22 cellular contexts compared by ENCODE assay signal in the genomic region with DNA sequence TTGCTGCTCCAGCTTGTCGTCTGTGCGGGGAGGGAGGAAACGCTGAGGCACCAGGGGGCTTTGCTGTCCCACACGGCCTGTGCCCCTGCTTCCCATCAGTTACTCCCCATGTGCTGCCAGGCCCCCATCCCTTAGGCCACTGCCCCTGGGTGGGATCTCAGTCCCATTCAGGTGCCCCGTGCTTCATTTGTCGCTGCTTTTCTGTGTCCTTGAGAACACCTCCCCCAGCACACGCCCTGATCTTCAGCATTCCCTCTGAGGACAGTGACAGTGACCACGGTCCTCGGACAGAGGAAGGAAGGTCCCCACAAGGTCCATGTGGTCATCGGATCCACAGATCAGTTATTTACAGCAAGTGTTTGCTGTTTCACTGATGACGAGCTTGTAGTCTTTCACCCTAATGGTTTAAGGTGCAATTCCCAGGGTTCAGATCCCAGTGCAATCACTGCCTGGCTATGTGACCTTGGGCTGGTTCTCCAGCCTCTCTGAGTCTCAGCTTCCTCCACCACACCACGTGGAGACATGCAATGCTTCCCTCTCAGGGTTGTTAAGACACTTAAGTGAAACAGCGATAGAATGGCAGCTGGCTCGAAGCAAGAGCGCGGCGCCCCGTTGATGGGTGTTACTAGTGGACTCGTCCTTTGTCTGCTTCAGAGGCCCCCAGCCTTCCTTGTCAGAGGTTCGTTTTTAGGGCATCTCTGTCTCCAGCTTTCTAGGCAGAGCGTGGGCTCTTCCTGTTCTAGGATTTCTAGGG. TPM values are rescaled to one million over a fixed set of nuclear protein-coding genes. Genes with fewer than 3 reads are reported as not detected.
DNase-seq lines count a peak whose midpoint lies in the region; ATAC-seq, FAIRE-seq and TF ChIP-seq lines count a peak whose summit lies in the region.
"Had no signal": no experiment of that assay in that cellular context is flagged by ENCODE, and none has a peak within 500 bp of the region (broad histone marks: within the 10 kb centered on the region; RNA-seq: fewer than 3 reads in every experiment).

No MANE protein-coding gene starts in this region.

- no peaks in the 10 kb centered on the region for H4K20me1 ChIP-seq in osteoblast (ENCODE audit: insufficient read depth, low read length)

- H3K9me3 ChIP-seq in RWPE2 (ENCODE audit: severe bottlenecking) (no peaks in the 10 kb centered on the region), osteoblast (ENCODE audit: low read depth, low read length) (no peaks in the 10 kb centered on the region)
- no peaks in the 10 kb centered on the region for H3K9me3 ChIP-seq in CD8-positive, alpha-beta T cell (ENCODE audit: low read length)
- H3K9me3 ChIP-seq: tibial artery had no signal

- H3K4me1 Mint-ChIP-seq in chondrocyte (ENCODE audit: low read depth): no peaks in the 10 kb centered on the region
- peaks cover 9% of the 10 kb centered on the region for H3K4me1 Mint-ChIP-seq in activated T-helper 2 cell treated with anti-CD3 and anti-CD28 coated beads, Interferon-gamma antibody, Interleukin-2, Interleukin-4, amounts not matched to agents 10 μg/mL and 5 μg/mL and 100 μg/mL, durations not matched to agents 14 hours and 24 hours and 36 hours (ENCODE audit: low read depth)
- H3K4me1 Mint-ChIP-seq in CD8-positive, alpha-beta T cell (ENCODE audit: low read depth): peaks cover 20% of the 10 kb centered on the region

- H3K4me3 ChIP-seq in RWPE2 (ENCODE audit: severe bottlenecking): no peak overlapping the region
- no peak overlapping the region for H3K4me3 ChIP-seq in fibroblast of the aortic adventitia (ENCODE audit: low read depth, low read length)
- H3K4me3 ChIP-seq in osteoblast (ENCODE audit: insufficient read depth, low read length): no peak overlapping the region
- H3K4me3 ChIP-seq in CD8-positive, alpha-beta T cell (ENCODE audit: low read depth, low read length): no peak overlapping the region
- H3K4me3 ChIP-seq: tibial artery had no signal

- ATAC-seq in RWPE2 (ENCODE audit: low read depth): no peak
- ATAC-seq in CD8-positive, alpha-beta T cell: no peak
- ATAC-seq: activated naive CD4-positive, alpha-beta T cell treated with anti-CD3 and anti-CD28 coated beads, Interleukin-2, amount 50 U/mL, for 72 hours; stimulated activated memory B cell treated with anti-CD40 and anti-IgM and Interleukin-4, amounts not matched to agents 10 μg/mL and 1 μg/mL and 100 μg/mL, for 72 hours had no signal

- FAIRE-seq in HTR-8/SVneo (lab: Jason Lieb, UNC): peak; percentile 51

- CTCF ChIA-PET in CD8-positive, alpha-beta T cell (lab: Charles Lee): interaction anchor here (0.6 to 1.6 kb wide), 3 partner anchors 33 to 1986 kb away, joined by 3 to 6 read pairs (median 5); partner anchors contain the start of gene SLC7A6

- H3K36me3 ChIP-seq in RWPE2 (ENCODE audit: low read depth) (no peaks in the 10 kb centered on the region), osteoblast (ENCODE audit: insufficient read depth, low read length) (no peaks in the 10 kb centered on the region)
- H3K36me3 ChIP-seq in CD8-positive, alpha-beta T cell (ENCODE audit: insufficient read depth, low read length): peaks cover under 1% of the 10 kb centered on the region
- H3K36me3 ChIP-seq: brain microvascular endothelial cell had no signal

- POLR2A ChIA-PET in CD8-positive, alpha-beta T cell (lab: Charles Lee): no interaction called here

- H3K4me2 ChIP-seq in osteoblast (ENCODE audit: insufficient read depth, low read length): no peak overlapping the region

- TF ChIP-seq CTCF in RWPE2 (IDR thresholded peaks at IDR 0.05; ENCODE audit: poor library complexity, severe bottlenecking): no peak
- no peak for TF ChIP-seq CTCF in fibroblast of the aortic adventitia (IDR thresholded peaks at IDR 0.05; ENCODE audit: insufficient read depth, low read length)
- no peak for TF ChIP-seq CTCF in osteoblast (IDR thresholded peaks at IDR 0.05; ENCODE audit: extremely low read depth, low read depth, low read length)
- no peak for TF ChIP-seq CTCF in chondrocyte (IDR thresholded peaks at IDR 0.05)
- TF ChIP-seq CTCF in CD8-positive, alpha-beta T cell (IDR thresholded peaks at IDR 0.05): no peak

- H3K27ac ChIP-seq in RWPE2 (ENCODE audit: poor library complexity, severe bottlenecking) (no peak overlapping the region), osteoblast (ENCODE audit: low read depth, low read length) (no peak overlapping the region)
- no peak overlapping the region for H3K27ac ChIP-seq in CD8-positive, alpha-beta T cell (ENCODE audit: low read depth, low read length)
- H3K27ac ChIP-seq: brain microvascular endothelial cell, tibial artery had no signal

- peaks cover 3% of the 10 kb centered on the region for H3K36me3 Mint-ChIP-seq in chondrocyte (ENCODE audit: low read depth)
- peaks cover 12% of the 10 kb centered on the region for H3K36me3 Mint-ChIP-seq in activated T-helper 2 cell treated with anti-CD3 and anti-CD28 coated beads, Interferon-gamma antibody, Interleukin-2, Interleukin-4, amounts not matched to agents 10 μg/mL and 5 μg/mL and 100 μg/mL, durations not matched to agents 14 hours and 24 hours and 36 hours (ENCODE audit: low read depth)
- H3K36me3 Mint-ChIP-seq in CD8-positive, alpha-beta T cell: peaks cover 6% of the 10 kb centered on the region
- H3K36me3 Mint-ChIP-seq: activated naive CD4-positive, alpha-beta T cell treated with anti-CD3 and anti-CD28 coated beads, Interleukin-2, amount 50 U/mL, for 72 hours had no signal

- H3K4me1 ChIP-seq in RWPE2 (ENCODE audit: insufficient read depth, poor library complexity, severe bottlenecking) (no peaks in the 10 kb centered on the region), osteoblast (ENCODE audit: insufficient read depth, low read length) (peaks cover 11% of the 10 kb centered on the region)
- H3K4me1 ChIP-seq in CD8-positive, alpha-beta T cell (ENCODE audit: insufficient read depth, low read length): peaks cover 23% of the 10 kb centered on the region
- H3K4me1 ChIP-seq: tibial artery had no signal

- peaks cover 1% of the 10 kb centered on the region for H3K27me3 Mint-ChIP-seq in chondrocyte (ENCODE audit: low read depth)
- peaks cover 19% of the 10 kb centered on the region for H3K27me3 Mint-ChIP-seq in activated T-helper 2 cell treated with anti-CD3 and anti-CD28 coated beads, Interferon-gamma antibody, Interleukin-2, Interleukin-4, amounts not matched to agents 10 μg/mL and 5 μg/mL and 100 μg/mL, durations not matched to agents 14 hours and 24 hours and 36 hours (ENCODE audit: low read depth)
- H3K27me3 Mint-ChIP-seq in CD8-positive, alpha-beta T cell (ENCODE audit: low read depth): peaks cover 2% of the 10 kb centered on the region
- H3K27me3 Mint-ChIP-seq: CD4-positive, alpha-beta memory T cell; stimulated activated memory B cell treated with anti-CD40 and anti-IgM and Interleukin-4, amounts not matched to agents 10 μg/mL and 1 μg/mL and 100 μg/mL, for 72 hours had no signal

- H3K27me3 ChIP-seq in RWPE2 (ENCODE audit: insufficient read depth, poor library complexity, severe bottlenecking) (no peaks in the 10 kb centered on the region), osteoblast (ENCODE audit: insufficient read depth, low read length) (no peaks in the 10 kb centered on the region)
- H3K27me3 ChIP-seq in CD8-positive, alpha-beta T cell (ENCODE audit: insufficient read depth, low read length): no peaks in the 10 kb centered on the region
- H3K27me3 ChIP-seq: brain microvascular endothelial cell had no signal

- no peak overlapping the region for H3K27ac Mint-ChIP-seq in chondrocyte (ENCODE audit: unreplicated experiment)
- H3K27ac Mint-ChIP-seq in activated T-helper 2 cell treated with anti-CD3 and anti-CD28 coated beads, Interferon-gamma antibody, Interleukin-2, Interleukin-4, amounts not matched to agents 10 μg/mL and 5 μg/mL and 100 μg/mL, durations not matched to agents 14 hours and 24 hours and 36 hours: no peak overlapping the region
- no peak overlapping the region for H3K27ac Mint-ChIP-seq in CD8-positive, alpha-beta T cell
- H3K27ac Mint-ChIP-seq: activated naive CD4-positive, alpha-beta T cell treated with anti-CD3 and anti-CD28 coated beads, Interleukin-2, amount 50 U/mL, for 72 hours; activated T-helper 1 cell treated with anti-CD3 and anti-CD28 coated beads, Interleukin-12 subunit alpha, Interleukin-12 subunit beta, Interleukin-2, Interleukin-4 antibody, amounts not matched to agents 30 ng/mL and 10 ng/mL and 1 ng/mL, durations not matched to agents 14 hours and 24 hours and 36 hours had no signal

- H3K9me3 Mint-ChIP-seq in chondrocyte (ENCODE audit: low read depth): no peaks in the 10 kb centered on the region
- H3K9me3 Mint-ChIP-seq in activated T-helper 2 cell treated with anti-CD3 and anti-CD28 coated beads, Interferon-gamma antibody, Interleukin-2, Interleukin-4, amounts not matched to agents 10 μg/mL and 5 μg/mL and 100 μg/mL, durations not matched to agents 14 hours and 24 hours and 36 hours: no peaks in the 10 kb centered on the region
- H3K9me3 Mint-ChIP-seq in CD8-positive, alpha-beta T cell: no peaks in the 10 kb centered on the region
- H3K9me3 Mint-ChIP-seq: activated naive CD4-positive, alpha-beta T cell treated with anti-CD3 and anti-CD28 coated beads, Interleukin-2, amount 50 U/mL, for 72 hours; activated T-helper 1 cell treated with anti-CD3 and anti-CD28 coated beads, Interleukin-12 subunit alpha, Interleukin-12 subunit beta, Interleukin-2, Interleukin-4 antibody, amounts not matched to agents 30 ng/mL and 10 ng/mL and 1 ng/mL, durations not matched to agents 14 hours and 24 hours and 36 hours; CD4-positive, alpha-beta memory T cell; stimulated activated memory B cell treated with anti-CD40 and anti-IgM and Interleukin-4, amounts not matched to agents 10 μg/mL and 1 μg/mL and 100 μg/mL, for 72 hours had no signal

- no peak overlapping the region for H2AFZ ChIP-seq in osteoblast (ENCODE audit: low read length)

- H3K79me2 ChIP-seq in osteoblast (ENCODE audit: insufficient read depth, low read length): no peaks in the 10 kb centered on the region

- intact Hi-C loops in activated T-helper 2 cell treated with anti-CD3 and anti-CD28 coated beads, Interferon-gamma antibody, Interleukin-2, Interleukin-4, amounts not matched to agents 10 μg/mL and 5 μg/mL and 100 μg/mL, durations not matched to agents 14 hours and 24 hours and 36 hours (cut with micrococcal nuclease): no loop called here
- intact Hi-C loops in CD8-positive, alpha-beta T cell (cut with DNase I, micrococcal nuclease): no loop called here

- DNase-seq in HTR-8/SVneo (ENCODE audit: insufficient read length, low spot score) (no peak), RWPE2 (ENCODE audit: low spot score) (peak; percentile 54), fibroblast of the aortic adventitia (ENCODE audit: low read depth) (peak; percentile 7), osteoblast (ENCODE audit: insufficient read length, low spot score, missing footprints) (peak; percentile 69), NCI-H345 treated with DMSO at 0.1 percent for 48 hours (lab: John Stamatoyannopoulos, UW; ENCODE audit: unreplicated experiment) (no peak), chondrocyte (ENCODE audit: low spot score) (no peak)
- DNase-seq in activated T-helper 2 cell treated with anti-CD3 and anti-CD28 coated beads, Interferon-gamma antibody, Interleukin-2, Interleukin-4, amounts not matched to agents 10 μg/mL and 5 μg/mL and 100 μg/mL, durations not matched to agents 14 hours and 24 hours and 36 hours (ENCODE audit: low spot score): no peak
- DNase-seq in CD8-positive, alpha-beta T cell: no peak
- DNase-seq: activated CD4-positive, alpha-beta T cell treated with anti-CD3 and anti-CD28 coated beads for 4 hours; brain microvascular endothelial cell; cortex of kidney; DMS79; kidney glomerular epithelial cell; NCI-H524 treated with DMSO at 0.1 percent for 48 hours; Right ventricle myocardium superior; stimulated activated CD4-positive, alpha-beta T cell treated with anti-CD3 and anti-CD28 coated beads, Interleukin-1b, Interleukin-23, amount 100 ng/mL, for 48 hours; SW 1271; tibial artery had no signal

- H3K4me3 Mint-ChIP-seq in chondrocyte (ENCODE audit: unreplicated experiment): no peak overlapping the region
- H3K4me3 Mint-ChIP-seq in activated T-helper 2 cell treated with anti-CD3 and anti-CD28 coated beads, Interferon-gamma antibody, Interleukin-2, Interleukin-4, amounts not matched to agents 10 μg/mL and 5 μg/mL and 100 μg/mL, durations not matched to agents 14 hours and 24 hours and 36 hours (ENCODE audit: low read depth): no peak overlapping the region
- H3K4me3 Mint-ChIP-seq in CD8-positive, alpha-beta T cell: no peak overlapping the region
- H3K4me3 Mint-ChIP-seq: activated T-helper 1 cell treated with anti-CD3 and anti-CD28 coated beads, Interleukin-12 subunit alpha, Interleukin-12 subunit beta, Interleukin-2, Interleukin-4 antibody, amounts not matched to agents 30 ng/mL and 10 ng/mL and 1 ng/mL, durations not matched to agents 14 hours and 24 hours and 36 hours; stimulated activated memory B cell treated with anti-CD40 and anti-IgM and Interleukin-4, amounts not matched to agents 10 μg/mL and 1 μg/mL and 100 μg/mL, for 72 hours had no signal

RNA-seq across cellular contexts. Expression of gene PRMT7, which starts 53.2 kb away (rescaled TPM):
- total RNA-seq in fibroblast of the aortic adventitia (ENCODE audit: low replicate concordance) (36.9 and 42.1 TPM in 2 replicates), osteoblast (35.4 and 36.9 TPM in 2 replicates), chondrocyte (25.1 to 41.8 TPM (median 26.7 TPM) in 3 replicates)
- 80.5 and 90.7 TPM in 2 replicates for total RNA-seq in activated T-helper 2 cell treated with anti-CD3 and anti-CD28 coated beads, Interferon-gamma antibody, Interleukin-2, Interleukin-4, amounts not matched to agents 10 μg/mL and 5 μg/mL and 100 μg/mL, durations not matched to agents 14 hours and 24 hours and 36 hours
- 10 to 100 TPM; 53.8 to 58.7 TPM for total RNA-seq in CD8-positive, alpha-beta T cell

RNA-seq across cellular contexts. Expression of gene SLC7A6OS, which starts 53.3 kb away (rescaled TPM):
- total RNA-seq in fibroblast of the aortic adventitia (ENCODE audit: low replicate concordance) (11.5 and 12.1 TPM in 2 replicates), osteoblast (12.1 and 12.3 TPM in 2 replicates), chondrocyte (9.5 to 12.7 TPM (median 11.8 TPM) in 3 replicates)
- total RNA-seq in activated T-helper 2 cell treated with anti-CD3 and anti-CD28 coated beads, Interferon-gamma antibody, Interleukin-2, Interleukin-4, amounts not matched to agents 10 μg/mL and 5 μg/mL and 100 μg/mL, durations not matched to agents 14 hours and 24 hours and 36 hours: 24.7 and 26.7 TPM in 2 replicates
- total RNA-seq in CD8-positive, alpha-beta T cell: 10 to 100 TPM; 39.4 to 44.2 TPM

Comparison
In these comparisons a context has a peak if more than half of its experiments do, and no peak if none do; other contexts are left out.
1. DNase-seq: peak in RWPE2 (single experiment), fibroblast of the aortic adventitia (single experiment) and osteoblast (single experiment); none in HTR-8/SVneo (single experiment), NCI-H345 treated with DMSO at 0.1 percent for 48 hours (single experiment), chondrocyte (single experiment), activated T-helper 2 cell treated with anti-CD3 and anti-CD28 coated beads, Interferon-gamma antibody, Interleukin-2, Interleukin-4, amounts not matched to agents 10 μg/mL and 5 μg/mL and 100 μg/mL, durations not matched to agents 14 hours and 24 hours and 36 hours (single experiment) and CD8-positive, alpha-beta T cell (0 of 7).